17 cellular contexts compared by ENCODE assay signal in genomic region chr17:22507823-22508222, GRCh38.
DNase-seq lines count a peak whose midpoint lies in the region; ATAC-seq and TF ChIP-seq lines count a peak whose summit lies in the region.
"Had no signal": no experiment of that assay in that cellular context is flagged by ENCODE, and none has a peak within 500 bp of the region (broad histone marks: within the 10 kb centered on the region; RNA-seq: fewer than 3 reads in every experiment).

No MANE protein-coding gene starts in this region.

- H4K5ac ChIP-seq in H9 (ENCODE audit: insufficient read length, low read depth, low read length) = no peak overlapping the region

- no peak overlapping the region for H3K27ac Mint-ChIP-seq in activated CD8-positive, alpha-beta T cell treated with anti-CD3 and anti-CD28 coated beads for 36 hours
- no peak overlapping the region for H3K27ac Mint-ChIP-seq in activated CD8-positive, alpha-beta T cell treated with anti-CD3 and anti-CD28 coated beads, Interleukin-2, amount 10 ng/mL, durations not matched to agents 7 days and 5 days
- no peak overlapping the region for H3K27ac Mint-ChIP-seq in stimulated activated naive CD8-positive, alpha-beta T cell treated with anti-CD3 and anti-CD28 coated beads, Interleukin-15, amount 100 ng/mL, for 72 hours
- no peak overlapping the region for H3K27ac Mint-ChIP-seq in H9
- H3K27ac Mint-ChIP-seq: activated T-helper 1 cell treated with anti-CD3 and anti-CD28 coated beads, Interleukin-12 subunit alpha, Interleukin-12 subunit beta, Interleukin-2, Interleukin-4 antibody, amounts not matched to agents 30 ng/mL and 10 ng/mL and 1 ng/mL, durations not matched to agents 14 hours and 24 hours and 36 hours; dendritic cell treated with granulocyte-macrophage colony-stimulating factor and Interleukin-4, amounts not matched to agents 40 ng/mL and 50 ng/mL, for 4 days; T-helper 1 cell treated with Interleukin-12 subunit alpha and Interleukin-12 subunit beta and Interleukin-4 antibody, amounts not matched to agents 30 μg/mL and 1 μg/mL, for 36 hours had no signal

- POLR2A ChIA-PET in activated CD8-positive, alpha-beta T cell treated with anti-CD3 and anti-CD28 coated beads for 36 hours (lab: Charles Lee) = no interaction called here
- POLR2A ChIA-PET in activated CD8-positive, alpha-beta T cell treated with anti-CD3 and anti-CD28 coated beads, Interleukin-2, amount 10 ng/mL, durations not matched to agents 7 days and 5 days (lab: Charles Lee) = no interaction called here

- no peak overlapping the region for H4K91ac ChIP-seq in H9 (ENCODE audit: insufficient read length, low read depth, low read length)

- no peaks in the 10 kb centered on the region for H3K79me2 ChIP-seq in Karpas-422 (ENCODE audit: low read length)
- H3K79me2 ChIP-seq in H9 (ENCODE audit: insufficient read depth, low read length) = no peaks in the 10 kb centered on the region
- H3K79me2 ChIP-seq: parathyroid adenoma had no signal

- peaks cover 9% of the 10 kb centered on the region for H3K9me3 Mint-ChIP-seq in activated CD8-positive, alpha-beta T cell treated with anti-CD3 and anti-CD28 coated beads for 36 hours
- H3K9me3 Mint-ChIP-seq in activated CD8-positive, alpha-beta T cell treated with anti-CD3 and anti-CD28 coated beads, Interleukin-2, amount 10 ng/mL, durations not matched to agents 7 days and 5 days (ENCODE audit: insufficient read depth) = peaks cover 8% of the 10 kb centered on the region
- H3K9me3 Mint-ChIP-seq in stimulated activated naive CD8-positive, alpha-beta T cell treated with anti-CD3 and anti-CD28 coated beads, Interleukin-15, amount 100 ng/mL, for 72 hours = peaks cover 0 to 39% of the 10 kb centered on the region in 2 donors
- H3K9me3 Mint-ChIP-seq in H9 = peaks cover 91 to 95% of the 10 kb centered on the region in 2 experiments

- peaks cover 47% of the 10 kb centered on the region for H3K4me1 ChIP-seq in Karpas-422 (ENCODE audit: low read length)
- no peaks in the 10 kb centered on the region for H3K4me1 ChIP-seq in H9 (ENCODE audit: insufficient read depth, low read length)
- H3K4me1 ChIP-seq: esophagus muscularis mucosa, parathyroid adenoma had no signal

- H3K9me2 ChIP-seq in Karpas-422 (replicated peaks; ENCODE audit: insufficient read depth, low read length) = no peaks in the 10 kb centered on the region

- H3K36me3 ChIP-seq in Karpas-422 (ENCODE audit: insufficient read depth, low read length) = no peaks in the 10 kb centered on the region
- H3K36me3 ChIP-seq: esophagus muscularis mucosa had no signal

- no peaks in the 10 kb centered on the region for H3K9me3 ChIP-seq in Karpas-422 (ENCODE audit: low read length)
- peaks cover 98% of the 10 kb centered on the region for H3K9me3 ChIP-seq in H9 (ENCODE audit: control insufficient read depth, low read depth, low read length)

- H3K27me3 Mint-ChIP-seq in activated CD8-positive, alpha-beta T cell treated with anti-CD3 and anti-CD28 coated beads for 36 hours = no peaks in the 10 kb centered on the region
- no peaks in the 10 kb centered on the region for H3K27me3 Mint-ChIP-seq in activated CD8-positive, alpha-beta T cell treated with anti-CD3 and anti-CD28 coated beads, Interleukin-2, amount 10 ng/mL, durations not matched to agents 7 days and 5 days (ENCODE audit: low read depth)
- H3K27me3 Mint-ChIP-seq in stimulated activated naive CD8-positive, alpha-beta T cell treated with anti-CD3 and anti-CD28 coated beads, Interleukin-15, amount 100 ng/mL, for 72 hours = no peaks in the 10 kb centered on the region
- peaks cover 1% of the 10 kb centered on the region; the same call in 1 of the 2 replicates for H3K27me3 Mint-ChIP-seq in H9 (ENCODE audit: low read depth)
- H3K27me3 Mint-ChIP-seq: dendritic cell treated with granulocyte-macrophage colony-stimulating factor and Interleukin-4, amounts not matched to agents 40 ng/mL and 50 ng/mL, for 4 days had no signal

- no peaks in the 10 kb centered on the region for H3K4me1 Mint-ChIP-seq in activated CD8-positive, alpha-beta T cell treated with anti-CD3 and anti-CD28 coated beads for 36 hours (ENCODE audit: low read depth)
- H3K4me1 Mint-ChIP-seq in activated CD8-positive, alpha-beta T cell treated with anti-CD3 and anti-CD28 coated beads, Interleukin-2, amount 10 ng/mL, durations not matched to agents 7 days and 5 days (ENCODE audit: low read depth) = no peaks in the 10 kb centered on the region
- H3K4me1 Mint-ChIP-seq in stimulated activated naive CD8-positive, alpha-beta T cell treated with anti-CD3 and anti-CD28 coated beads, Interleukin-15, amount 100 ng/mL, for 72 hours = no peaks in the 10 kb centered on the region
- no peaks in the 10 kb centered on the region for H3K4me1 Mint-ChIP-seq in H9

- no peak overlapping the region for H3K23ac ChIP-seq in H9 (ENCODE audit: insufficient read length, low read depth, low read length)

- no peaks in the 10 kb centered on the region for H3K36me3 Mint-ChIP-seq in activated CD8-positive, alpha-beta T cell treated with anti-CD3 and anti-CD28 coated beads for 36 hours (ENCODE audit: low read depth)
- H3K36me3 Mint-ChIP-seq in activated CD8-positive, alpha-beta T cell treated with anti-CD3 and anti-CD28 coated beads, Interleukin-2, amount 10 ng/mL, durations not matched to agents 7 days and 5 days (ENCODE audit: low read depth) = peaks cover 2% of the 10 kb centered on the region
- H3K36me3 Mint-ChIP-seq in H9 (ENCODE audit: insufficient read depth in 1 of 3, low read depth in 3 of 3) = peaks cover 4 to 17% (median 12%) of the 10 kb centered on the region in 3 experiments; a peak in 6 of 7 replicates

- H3T11ph ChIP-seq in H9 (ENCODE audit: low read length) = no peak overlapping the region

- no peaks in the 10 kb centered on the region for H4K20me1 ChIP-seq in Karpas-422 (ENCODE audit: insufficient read depth, low read depth, low read length)
- no peaks in the 10 kb centered on the region for H4K20me1 ChIP-seq in H9 (ENCODE audit: control insufficient read depth, insufficient read depth, insufficient read length)

- H3K4me3 Mint-ChIP-seq in activated CD8-positive, alpha-beta T cell treated with anti-CD3 and anti-CD28 coated beads for 36 hours = no peak overlapping the region
- H3K4me3 Mint-ChIP-seq in activated CD8-positive, alpha-beta T cell treated with anti-CD3 and anti-CD28 coated beads, Interleukin-2, amount 10 ng/mL, durations not matched to agents 7 days and 5 days = no peak overlapping the region
- no peak overlapping the region for H3K4me3 Mint-ChIP-seq in stimulated activated naive CD8-positive, alpha-beta T cell treated with anti-CD3 and anti-CD28 coated beads, Interleukin-15, amount 100 ng/mL, for 72 hours
- no peak overlapping the region for H3K4me3 Mint-ChIP-seq in H9
- H3K4me3 Mint-ChIP-seq: activated T-helper 1 cell treated with anti-CD3 and anti-CD28 coated beads, Interleukin-12 subunit alpha, Interleukin-12 subunit beta, Interleukin-2, Interleukin-4 antibody, amounts not matched to agents 30 ng/mL and 10 ng/mL and 1 ng/mL, durations not matched to agents 14 hours and 24 hours and 36 hours; dendritic cell treated with granulocyte-macrophage colony-stimulating factor and Interleukin-4, amounts not matched to agents 40 ng/mL and 50 ng/mL, for 4 days; T-helper 1 cell treated with Interleukin-12 subunit alpha and Interleukin-12 subunit beta and Interleukin-4 antibody, amounts not matched to agents 30 μg/mL and 1 μg/mL, for 36 hours had no signal

- no peak overlapping the region for H2BK12ac ChIP-seq in H9 (ENCODE audit: insufficient read length, low read depth, low read length)

- no peak overlapping the region for H3K4me2 ChIP-seq in Karpas-422 (ENCODE audit: low read depth, low read length, poor library complexity, severe bottlenecking)
- no peak overlapping the region for H3K4me2 ChIP-seq in H9 (ENCODE audit: insufficient read depth, insufficient read length, low read length)

- peak; percentile 8 for DNase-seq in activated CD8-positive, alpha-beta T cell treated with anti-CD3 and anti-CD28 coated beads for 36 hours
- no peak for DNase-seq in activated CD8-positive, alpha-beta T cell treated with anti-CD3 and anti-CD28 coated beads, Interleukin-2, amount 10 ng/mL, durations not matched to agents 7 days and 5 days
- DNase-seq in Karpas-422 (peak; percentile 92), RPMI8226 (peak; percentile 47), superior temporal gyrus (ENCODE audit: extremely low spot score) (peak; percentile 11), NCI-H2107 treated with DMSO at 0.1 percent for 48 hours (lab: John Stamatoyannopoulos, UW; ENCODE audit: unreplicated experiment) (no peak), H9 (no peak)
- DNase-seq in stimulated activated naive CD8-positive, alpha-beta T cell treated with anti-CD3 and anti-CD28 coated beads, Interleukin-15, amount 100 ng/mL, for 72 hours = no peak
- DNase-seq: aorta, DMS79 treated with DMSO at 0.1 percent for 48 hours, left colon, NCI-H1694 treated with DMSO at 0.1 percent for 48 hours had no signal

- no peaks in the 10 kb centered on the region for H3K79me1 ChIP-seq in H9 (ENCODE audit: insufficient read depth, low read depth, low read length, poor library complexity, severe bottlenecking)

- no peak overlapping the region for H2BK5ac ChIP-seq in H9 (ENCODE audit: insufficient read length, low read length)

- H3K23me2 ChIP-seq in H9 (ENCODE audit: insufficient read length, low read depth, low read length, poor library complexity, severe bottlenecking) = peaks cover 2% of the 10 kb centered on the region

- H3K27ac ChIP-seq in Karpas-422 (ENCODE audit: low read length) (peak overlapping the region; percentile 76; the same call in 1 of the 2 replicates), H9 (ENCODE audit: insufficient read length, low read depth, low read length) (no peak overlapping the region)
- H3K27ac ChIP-seq: esophagus muscularis mucosa, parathyroid adenoma had no signal

- H3K18ac ChIP-seq in H9 (ENCODE audit: insufficient read length, low read depth, low read length) = no peak overlapping the region

- no peaks in the 10 kb centered on the region for H3K27me3 ChIP-seq in Karpas-422 (ENCODE audit: low read length)
- H3K27me3 ChIP-seq in H9 (ENCODE audit: insufficient read depth, low read length) = no peaks in the 10 kb centered on the region
- H3K27me3 ChIP-seq: esophagus muscularis mucosa had no signal

- no CpG with 5 or more reads among the region's 5 CpGs for WGBS in H9 (ENCODE audit: extremely low coverage, insufficient read length, low lambda C conversion rate)

- H3K9ac ChIP-seq in Karpas-422 (ENCODE audit: low read length) (peak overlapping the region; percentile 49; the same call in 1 of the 2 replicates), H9 (ENCODE audit: extremely low read depth, insufficient read length, low read length) (no peak overlapping the region)
- H3K9ac ChIP-seq: parathyroid adenoma had no signal

- H2AFZ ChIP-seq in Karpas-422 (ENCODE audit: low read length) (peak overlapping the region; percentile 54; the same call in 1 of the 2 replicates), H9 (ENCODE audit: low read length) (no peak overlapping the region)
- H2AFZ ChIP-seq: parathyroid adenoma had no signal

- CTCF ChIA-PET in activated CD8-positive, alpha-beta T cell treated with anti-CD3 and anti-CD28 coated beads for 36 hours (lab: Charles Lee) = no interaction called here
- CTCF ChIA-PET in activated CD8-positive, alpha-beta T cell treated with anti-CD3 and anti-CD28 coated beads, Interleukin-2, amount 10 ng/mL, durations not matched to agents 7 days and 5 days (lab: Charles Lee) = no interaction called here

- H2BK15ac ChIP-seq in H9 (ENCODE audit: low read depth, low read length) = no peak overlapping the region

- H3K14ac ChIP-seq in H9 (ENCODE audit: insufficient read depth, low read length) = no peak overlapping the region

- no peak overlapping the region for H2AK5ac ChIP-seq in H9 (ENCODE audit: insufficient read length, low read length)

- no peak overlapping the region for H3K4me3 ChIP-seq in Karpas-422 (ENCODE audit: low read length)
- H3K4me3 ChIP-seq: esophagus muscularis mucosa had no signal

- H3K4ac ChIP-seq in H9 (ENCODE audit: low read depth, low read length) = no peak overlapping the region

- ATAC-seq in activated CD8-positive, alpha-beta T cell treated with anti-CD3 and anti-CD28 coated beads for 36 hours = no peak
- ATAC-seq in activated CD8-positive, alpha-beta T cell treated with anti-CD3 and anti-CD28 coated beads, Interleukin-2, amount 10 ng/mL, durations not matched to agents 7 days and 5 days = no peak
- no peak for ATAC-seq in stimulated activated naive CD8-positive, alpha-beta T cell treated with anti-CD3 and anti-CD28 coated beads, Interleukin-15, amount 100 ng/mL, for 72 hours
- ATAC-seq: left colon had no signal

- no peak overlapping the region for H3K56ac ChIP-seq in H9 (ENCODE audit: insufficient read length, low read depth, low read length)

- H4K8ac ChIP-seq in H9 (replicated peaks; ENCODE audit: insufficient read length, low read depth, low read length) = no peak overlapping the region

- no peak for TF ChIP-seq CTCF in activated CD8-positive, alpha-beta T cell treated with anti-CD3 and anti-CD28 coated beads for 36 hours (IDR thresholded peaks at IDR 0.05)
- no peak for TF ChIP-seq CTCF in H9 (conservative IDR thresholded peaks at IDR 0.05)

- no peak overlapping the region for H2BK20ac ChIP-seq in H9 (ENCODE audit: low read depth, low read length, poor library complexity, severe bottlenecking)

- no peak overlapping the region for H2BK120ac ChIP-seq in H9 (ENCODE audit: low read depth, low read length, poor library complexity, severe bottlenecking)

- intact Hi-C loops in activated CD8-positive, alpha-beta T cell treated with anti-CD3 and anti-CD28 coated beads for 36 hours (cut with micrococcal nuclease) = no loop called here

Comparison
In these comparisons a context has a peak if more than half of its experiments do, and no peak if none do; other contexts are left out.
1. DNase-seq: peak in activated CD8-positive, alpha-beta T cell treated with anti-CD3 and anti-CD28 coated beads for 36 hours (single experiment), Karpas-422 (single experiment), RPMI8226 (single experiment) and superior temporal gyrus (single experiment); none in activated CD8-positive, alpha-beta T cell treated with anti-CD3 and anti-CD28 coated beads, Interleukin-2, amount 10 ng/mL, durations not matched to agents 7 days and 5 days (single experiment), stimulated activated naive CD8-positive, alpha-beta T cell treated with anti-CD3 and anti-CD28 coated beads, Interleukin-15, amount 100 ng/mL, for 72 hours (0 of 2), NCI-H2107 treated with DMSO at 0.1 percent for 48 hours (single experiment) and H9 (single experiment).